Comparison of ENCODE assay signal across 20 cellular contexts in the genomic region with DNA sequence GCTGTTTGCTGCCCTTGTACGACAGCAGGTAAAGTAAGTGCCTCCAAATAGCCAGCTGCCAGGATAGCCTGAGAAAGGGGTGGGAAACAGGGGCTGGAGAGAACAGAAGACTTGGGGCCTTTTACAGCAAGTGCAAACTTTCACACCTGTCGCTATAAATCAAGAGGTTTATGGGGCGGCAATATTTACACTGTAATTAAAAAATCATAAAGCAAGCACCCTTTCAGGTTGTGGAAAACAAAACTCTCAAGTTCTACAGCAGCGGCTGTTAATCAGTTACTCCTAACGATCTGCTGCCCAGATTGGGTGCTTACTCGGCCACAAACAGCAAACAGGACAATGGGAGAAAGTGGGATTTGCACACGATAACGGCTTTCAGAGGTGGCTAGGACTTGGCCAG.
DNase-seq lines count a peak whose midpoint lies in the region; ATAC-seq and TF ChIP-seq lines count a peak whose summit lies in the region.
"Had no signal": no experiment of that assay in that cellular context is flagged by ENCODE, and none has a peak within 500 bp of the region (broad histone marks: within the 10 kb centered on the region; RNA-seq: fewer than 3 reads in every experiment).

No MANE protein-coding gene starts in this region.

- no peaks in the 10 kb centered on the region for H3K9me3 ChIP-seq in HEK293 (ENCODE audit: control insufficient read depth, insufficient read depth, low read depth, low read length)
- no peaks in the 10 kb centered on the region for H3K9me3 ChIP-seq in transverse colon

- WGBS in transverse colon (ENCODE audit: low coverage in 1 of 2), 2 donors, result 50 to 84% methylated on average over 2 to 8 of the region's 8 CpGs

- H3K27ac ChIP-seq in HEK293 (ENCODE audit: extremely low read depth, low read depth, low read length), result no peak overlapping the region; the same call in 1 of the 2 replicates
- H3K27ac ChIP-seq in transverse colon, result no peak overlapping the region
- H3K27ac ChIP-seq: GM23248 had no signal

- no peaks in the 10 kb centered on the region for H3K9me3 Mint-ChIP-seq in nephron progenitor cell
- H3K9me3 Mint-ChIP-seq: activated naive CD8-positive, alpha-beta T cell treated with anti-CD3 and anti-CD28 coated beads, Interleukin-2, amount 50 U/mL, for 24 hours; activated T-cell treated with anti-CD3 and anti-CD28 coated beads, Interleukin-2, amount 50 U/mL, for 24 hours had no signal

- TF ChIP-seq POLR2A in transverse colon (IDR thresholded peaks at IDR 0.05), result no peak

- H3K27me3 Mint-ChIP-seq in nephron progenitor cell (ENCODE audit: low read depth, poor library complexity), result peaks cover 16% of the 10 kb centered on the region
- H3K27me3 Mint-ChIP-seq: activated naive CD8-positive, alpha-beta T cell treated with anti-CD3 and anti-CD28 coated beads, Interleukin-2, amount 50 U/mL, for 24 hours; activated T-cell treated with anti-CD3 and anti-CD28 coated beads, Interleukin-2, amount 50 U/mL, for 24 hours had no signal

- H3K36me3 ChIP-seq in HEK293 (ENCODE audit: control insufficient read depth in 2 of 2, insufficient read depth in 1 of 2, low read length in 2 of 2) (no peaks in the 10 kb centered on the region), transverse colon (no peaks in the 10 kb centered on the region)

- TF ChIP-seq EP300 in transverse colon (IDR thresholded peaks at IDR 0.05; ENCODE audit: low read depth), result no peak

- intact Hi-C loops in transverse colon (cut with DNase I; ENCODE audit: low total_unique reads), result no loop called here

- no peak for TF ChIP-seq CTCF in HEK293 (tag by site-specific recombination; IDR thresholded peaks at IDR 0.05)
- TF ChIP-seq CTCF in nephron progenitor cell (IDR thresholded peaks at IDR 0.05), result no peak
- TF ChIP-seq CTCF in transverse colon (IDR thresholded peaks at IDR 0.05), result no peak

- in situ Hi-C loops in transverse colon (cut with MboI; ENCODE audit: low pct_ligation_motif_present in 1 of 4, low pct_unique_long_range_greater_than_20kb in 1 of 4, low sequenced_read_pairs in 3 of 4), result no loop called here

- peak overlapping the region; percentile 83 for H3K27ac Mint-ChIP-seq in nephron progenitor cell
- H3K27ac Mint-ChIP-seq: activated naive CD8-positive, alpha-beta T cell treated with anti-CD3 and anti-CD28 coated beads, Interleukin-2, amount 50 U/mL, for 24 hours; activated T-cell treated with anti-CD3 and anti-CD28 coated beads, Interleukin-2, amount 50 U/mL, for 24 hours; B cell had no signal

- H3K36me3 Mint-ChIP-seq in nephron progenitor cell (ENCODE audit: low read depth), result no peaks in the 10 kb centered on the region

- H3K4me3 Mint-ChIP-seq in nephron progenitor cell, result no peak overlapping the region
- H3K4me3 Mint-ChIP-seq: activated naive CD8-positive, alpha-beta T cell treated with anti-CD3 and anti-CD28 coated beads, Interleukin-2, amount 50 U/mL, for 24 hours; activated T-cell treated with anti-CD3 and anti-CD28 coated beads, Interleukin-2, amount 50 U/mL, for 24 hours; B cell had no signal

- ATAC-seq in GM21529 (IDR thresholded peaks at IDR 0.05; ENCODE audit: unreplicated experiment), result no peak
- ATAC-seq: activated naive CD8-positive, alpha-beta T cell treated with anti-CD3 and anti-CD28 coated beads, Interleukin-2, amount 50 U/mL, for 24 hours; right cardiac atrium had no signal

- H3K4me3 ChIP-seq in HEK293 (ENCODE audit: low read depth, low read length) (no peak overlapping the region), transverse colon (no peak overlapping the region)
- H3K4me3 ChIP-seq: GM23248 had no signal

- CTCF ChIA-PET in HEK293 (lab: Yijun Ruan, JAX), result interaction anchor here (0.6 to 1.0 kb wide), 2 partner anchors 16 to 197 kb away, joined by 3 to 4 read pairs; no protein-coding TSS in a partner anchor

- DNase-seq in NCI-H146 treated with DMSO at 0.1 percent for 48 hours (lab: John Stamatoyannopoulos, UW; ENCODE audit: unreplicated experiment) (peak; percentile 87), SHP77 (lab: John Stamatoyannopoulos, UW) (peak; percentile 52 to 68), nephron progenitor cell (peak; percentile 29), AG08395 (ENCODE audit: low spot score) (no peak), transverse colon (no peak)
- DNase-seq: activated CD4-positive, alpha-beta T cell treated with anti-CD3 and anti-CD28 coated beads, Interleukin-2, amount 50 U/mL, for 1 hour; activated naive CD8-positive, alpha-beta T cell treated with anti-CD3 and anti-CD28 coated beads, Interleukin-2, amount 50 U/mL, for 24 hours; activated T-cell treated with anti-CD3 and anti-CD28 coated beads, Interleukin-2, amount 50 U/mL, for 24 hours; DND-41; foreskin melanocyte; GM23248; IMR-90; mesendoderm; NCI-H1048; right cardiac atrium; stimulated activated CD4-positive, alpha-beta T cell treated with anti-CD3 and anti-CD28 coated beads, Interleukin-4, amount 100 ng/mL, for 24 hours; trophoblast cell had no signal

- POLR2A ChIA-PET in HEK293 (lab: Yijun Ruan, JAX), result no interaction called here

- H3K27me3 ChIP-seq in transverse colon, result peaks cover 19% of the 10 kb centered on the region

- peaks cover 15% of the 10 kb centered on the region for H3K4me1 ChIP-seq in HEK293 (ENCODE audit: control insufficient read depth, insufficient read depth, low read length)
- H3K4me1 ChIP-seq in transverse colon, result peaks cover 0 to 10% (median 0%) of the 10 kb centered on the region in 4 donors

- peaks cover 72% of the 10 kb centered on the region for H3K4me1 Mint-ChIP-seq in nephron progenitor cell
- H3K4me1 Mint-ChIP-seq: activated naive CD8-positive, alpha-beta T cell treated with anti-CD3 and anti-CD28 coated beads, Interleukin-2, amount 50 U/mL, for 24 hours; B cell had no signal

TF ChIP-seq in HEK293, 187 proteins besides CTCF, POLR2A, EP300 and RAD21 (continues in another document):
- TF ChIP-seq, protein P1, sequence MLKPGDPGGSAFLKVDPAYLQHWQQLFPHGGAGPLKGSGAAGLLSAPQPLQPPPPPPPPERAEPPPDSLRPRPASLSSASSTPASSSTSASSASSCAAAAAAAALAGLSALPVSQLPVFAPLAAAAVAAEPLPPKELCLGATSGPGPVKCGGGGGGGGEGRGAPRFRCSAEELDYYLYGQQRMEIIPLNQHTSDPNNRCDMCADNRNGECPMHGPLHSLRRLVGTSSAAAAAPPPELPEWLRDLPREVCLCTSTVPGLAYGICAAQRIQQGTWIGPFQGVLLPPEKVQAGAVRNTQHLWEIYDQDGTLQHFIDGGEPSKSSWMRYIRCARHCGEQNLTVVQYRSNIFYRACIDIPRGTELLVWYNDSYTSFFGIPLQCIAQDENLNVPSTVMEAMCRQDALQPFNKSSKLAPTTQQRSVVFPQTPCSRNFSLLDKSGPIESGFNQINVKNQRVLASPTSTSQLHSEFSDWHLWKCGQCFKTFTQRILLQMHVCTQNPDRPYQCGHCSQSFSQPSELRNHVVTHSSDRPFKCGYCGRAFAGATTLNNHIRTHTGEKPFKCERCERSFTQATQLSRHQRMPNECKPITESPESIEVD (tag by site-specific recombination; IDR thresholded peaks at IDR 0.05), result peak; percentile 54; the same call in 1 of the 2 replicates
- TF ChIP-seq OVOL3 (tag by site-specific recombination; IDR thresholded peaks at IDR 0.05), result no peak
- no peak for TF ChIP-seq ZNF311 (tag by site-specific recombination; IDR thresholded peaks at IDR 0.05; ENCODE audit: borderline replicate concordance)
- TF ChIP-seq, protein P2, sequence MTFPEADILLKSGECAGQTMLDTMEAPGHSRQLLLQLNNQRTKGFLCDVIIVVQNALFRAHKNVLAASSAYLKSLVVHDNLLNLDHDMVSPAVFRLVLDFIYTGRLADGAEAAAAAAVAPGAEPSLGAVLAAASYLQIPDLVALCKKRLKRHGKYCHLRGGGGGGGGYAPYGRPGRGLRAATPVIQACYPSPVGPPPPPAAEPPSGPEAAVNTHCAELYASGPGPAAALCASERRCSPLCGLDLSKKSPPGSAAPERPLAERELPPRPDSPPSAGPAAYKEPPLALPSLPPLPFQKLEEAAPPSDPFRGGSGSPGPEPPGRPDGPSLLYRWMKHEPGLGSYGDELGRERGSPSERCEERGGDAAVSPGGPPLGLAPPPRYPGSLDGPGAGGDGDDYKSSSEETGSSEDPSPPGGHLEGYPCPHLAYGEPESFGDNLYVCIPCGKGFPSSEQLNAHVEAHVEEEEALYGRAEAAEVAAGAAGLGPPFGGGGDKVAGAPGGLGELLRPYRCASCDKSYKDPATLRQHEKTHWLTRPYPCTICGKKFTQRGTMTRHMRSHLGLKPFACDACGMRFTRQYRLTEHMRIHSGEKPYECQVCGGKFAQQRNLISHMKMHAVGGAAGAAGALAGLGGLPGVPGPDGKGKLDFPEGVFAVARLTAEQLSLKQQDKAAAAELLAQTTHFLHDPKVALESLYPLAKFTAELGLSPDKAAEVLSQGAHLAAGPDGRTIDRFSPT (tag by site-specific recombination; IDR thresholded peaks at IDR 0.05), result no peak
- no peak for TF ChIP-seq ZNF350 (tag by site-specific recombination; IDR thresholded peaks at IDR 0.05)
- TF ChIP-seq ZNF837 (tag by site-specific recombination; IDR thresholded peaks at IDR 0.05), result no peak
- no peak for TF ChIP-seq ZNF202 (tag by site-specific recombination; IDR thresholded peaks at IDR 0.05; ENCODE audit: borderline replicate concordance)
- TF ChIP-seq ZNF121 (tag by site-specific recombination; IDR thresholded peaks at IDR 0.05), result no peak
- peak; percentile 76 for TF ChIP-seq SP7 (tag by site-specific recombination; IDR thresholded peaks at IDR 0.05)
- TF ChIP-seq ZNF16 (tag by site-specific recombination; IDR thresholded peaks at IDR 0.05; ENCODE audit: low read depth), result no peak

Comparison
In these comparisons a context has a peak if more than half of its experiments do, and no peak if none do; other contexts are left out.
1. DNase-seq: peak in NCI-H146 treated with DMSO at 0.1 percent for 48 hours (single experiment), SHP77 (2 of 2) and nephron progenitor cell (single experiment); none in AG08395 (single experiment) and transverse colon (single experiment).